15 cellular contexts compared by ENCODE assay signal in the genomic region with DNA sequence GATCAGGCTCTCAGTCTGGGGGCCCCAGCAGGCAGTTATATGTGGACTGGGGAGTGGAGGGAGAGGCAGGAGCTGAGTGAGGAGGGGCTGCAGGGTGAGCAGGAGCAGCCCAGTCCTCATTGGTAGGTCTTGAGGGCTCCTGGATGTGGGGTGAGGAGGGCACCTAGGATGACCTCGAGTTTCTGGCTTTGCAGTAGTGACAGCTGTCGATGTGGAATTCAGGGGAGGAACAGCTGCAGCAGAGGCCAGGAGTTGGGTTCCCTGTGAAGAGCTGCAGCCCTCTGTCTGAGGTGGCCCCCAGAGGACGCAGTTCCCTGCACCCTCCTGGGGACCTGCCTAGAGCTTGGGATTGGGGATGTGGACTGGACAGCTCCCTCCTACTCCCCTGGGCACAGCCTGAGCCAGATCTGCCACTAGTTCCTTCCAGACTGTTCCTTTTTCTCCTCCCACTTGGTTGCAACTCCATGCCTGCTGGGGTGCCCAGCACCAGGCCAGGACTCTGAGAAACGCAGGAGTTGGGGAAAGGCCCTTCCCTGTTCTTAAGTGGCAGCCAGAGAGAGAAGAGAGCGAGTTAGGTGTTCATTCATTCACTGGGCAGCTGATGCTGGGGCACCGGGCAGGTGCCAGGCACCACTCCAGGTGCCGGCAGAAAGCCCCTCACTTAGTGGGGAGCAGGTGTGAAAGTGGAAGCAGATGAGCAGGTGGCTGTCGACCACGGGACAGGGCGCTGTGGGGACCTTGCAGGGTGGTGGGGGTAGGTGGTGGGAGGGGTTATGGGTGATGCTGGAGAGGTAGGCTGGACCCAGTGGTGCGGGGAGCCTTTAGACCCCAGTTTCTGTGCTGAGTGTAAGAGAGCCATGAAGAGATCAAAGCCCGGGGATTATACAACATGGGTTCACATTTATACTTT. TPM values are rescaled to one million over a fixed set of nuclear protein-coding genes. Genes with fewer than 3 reads are reported as not detected.
DNase-seq lines count a peak whose midpoint lies in the region; ATAC-seq and TF ChIP-seq lines count a peak whose summit lies in the region.
"Had no signal": no experiment of that assay in that cellular context is flagged by ENCODE, and none has a peak within 500 bp of the region (broad histone marks: within the 10 kb centered on the region; RNA-seq: fewer than 3 reads in every experiment).

No MANE protein-coding gene starts in this region.

- ATAC-seq in WTC11 = no peak
- ATAC-seq: T-cell had no signal

- TF ChIP-seq EP300 in Ishikawa (IDR thresholded peaks at IDR 0.05; ENCODE audit: borderline replicate concordance) = no peak

- H3K4me1 Mint-ChIP-seq in WTC11 (0 out of 2 replicates have a peak, but pooled peaks cover under 1% of the 10 kb centered on the region), neural crest cell (peaks cover 12% of the 10 kb centered on the region), Calu3 (ENCODE audit: low read depth, unreplicated experiment) (no peaks in the 10 kb centered on the region)
- H3K4me1 Mint-ChIP-seq: T-cell had no signal

- H3K36me3 Mint-ChIP-seq in WTC11 (peaks cover under 1% of the 10 kb centered on the region; the same call in 1 of the 2 replicates), neural crest cell (ENCODE audit: low read depth) (no peaks in the 10 kb centered on the region), Calu3 (ENCODE audit: insufficient read depth, unreplicated experiment) (no peaks in the 10 kb centered on the region)
- H3K36me3 Mint-ChIP-seq: IgD-negative memory B cell, T-cell had no signal

- no peak overlapping the region for H3K4me3 Mint-ChIP-seq in WTC11
- H3K4me3 Mint-ChIP-seq in neural crest cell = no peak overlapping the region
- H3K4me3 Mint-ChIP-seq in Calu3 (ENCODE audit: low read depth, unreplicated experiment) = no peak overlapping the region
- H3K4me3 Mint-ChIP-seq: IgD-negative memory B cell, T-cell had no signal

- TF ChIP-seq CTCF in WTC11 (IDR thresholded peaks at IDR 0.05) = no peak
- no peak for TF ChIP-seq CTCF in neural crest cell (conservative IDR thresholded peaks at IDR 0.05)
- TF ChIP-seq CTCF in Calu3 (IDR thresholded peaks at IDR 0.05; ENCODE audit: unreplicated experiment) = no peak

- TF ChIP-seq RAD21 in Ishikawa (IDR thresholded peaks at IDR 0.05; ENCODE audit: low read depth) = no peak

- BruUV-seq in Calu3 (replicated peaks; lab: Mats Ljungman, UMichigan) = no TSS peak

- POLR2A ChIA-PET in WTC11 (lab: Charles Lee) = no interaction called here

- H3K27ac Mint-ChIP-seq in WTC11 = peak overlapping the region; percentile 69
- H3K27ac Mint-ChIP-seq in neural crest cell (ENCODE audit: unreplicated experiment) = peak overlapping the region; percentile 62
- no peak overlapping the region for H3K27ac Mint-ChIP-seq in Calu3 (ENCODE audit: unreplicated experiment)
- H3K27ac Mint-ChIP-seq: IgD-negative memory B cell, T-cell had no signal

- no peaks in the 10 kb centered on the region for H3K9me3 Mint-ChIP-seq in WTC11
- H3K9me3 Mint-ChIP-seq in neural crest cell = no peaks in the 10 kb centered on the region
- no peaks in the 10 kb centered on the region for H3K9me3 Mint-ChIP-seq in Calu3 (ENCODE audit: low read depth, unreplicated experiment)
- H3K9me3 Mint-ChIP-seq: IgD-negative memory B cell, T-cell had no signal

- DNase-seq in CD1c-positive myeloid dendritic cell (ENCODE audit: extremely low spot score) (peak; percentile 61), WTC11 (ENCODE audit: low spot score) (no peak), neural crest cell (ENCODE audit: low read depth, low spot score) (no peak), Calu3 (no peak), HCEC 1CT (no peak)
- DNase-seq in activated effector memory CD4-positive, alpha-beta T cell treated with anti-CD3 and anti-CD28 coated beads, Interleukin-2, amount 50 U/mL, for 16 hours = no peak
- DNase-seq: C1 segment of cervical spinal cord, COR-L47, NCI-H2171, PC-9, T-cell had no signal

- intact Hi-C loops in Calu3 (cut with micrococcal nuclease; ENCODE audit: unreplicated experiment) = no loop called here

- H3K27me3 Mint-ChIP-seq in WTC11 (ENCODE audit: low read depth) (no peaks in the 10 kb centered on the region), neural crest cell (ENCODE audit: low read depth) (no peaks in the 10 kb centered on the region), Calu3 (ENCODE audit: unreplicated experiment) (peaks cover 49% of the 10 kb centered on the region)
- H3K27me3 Mint-ChIP-seq: IgD-negative memory B cell, T-cell had no signal

- CTCF ChIA-PET in WTC11 (lab: Charles Lee) (interaction anchor here (3.3 kb wide), 1 partner anchor 84 kb away, joined by 16 read pairs; no protein-coding TSS in a partner anchor), Calu3 (lab: Charles Lee) (no interaction called here)

TF ChIP-seq in Ishikawa, 13 proteins besides CTCF, POLR2A, EP300 and RAD21:
- no peak for TF ChIP-seq YY1 (IDR thresholded peaks at IDR 0.05; ENCODE audit: low read depth)
- TF ChIP-seq, protein P1, sequence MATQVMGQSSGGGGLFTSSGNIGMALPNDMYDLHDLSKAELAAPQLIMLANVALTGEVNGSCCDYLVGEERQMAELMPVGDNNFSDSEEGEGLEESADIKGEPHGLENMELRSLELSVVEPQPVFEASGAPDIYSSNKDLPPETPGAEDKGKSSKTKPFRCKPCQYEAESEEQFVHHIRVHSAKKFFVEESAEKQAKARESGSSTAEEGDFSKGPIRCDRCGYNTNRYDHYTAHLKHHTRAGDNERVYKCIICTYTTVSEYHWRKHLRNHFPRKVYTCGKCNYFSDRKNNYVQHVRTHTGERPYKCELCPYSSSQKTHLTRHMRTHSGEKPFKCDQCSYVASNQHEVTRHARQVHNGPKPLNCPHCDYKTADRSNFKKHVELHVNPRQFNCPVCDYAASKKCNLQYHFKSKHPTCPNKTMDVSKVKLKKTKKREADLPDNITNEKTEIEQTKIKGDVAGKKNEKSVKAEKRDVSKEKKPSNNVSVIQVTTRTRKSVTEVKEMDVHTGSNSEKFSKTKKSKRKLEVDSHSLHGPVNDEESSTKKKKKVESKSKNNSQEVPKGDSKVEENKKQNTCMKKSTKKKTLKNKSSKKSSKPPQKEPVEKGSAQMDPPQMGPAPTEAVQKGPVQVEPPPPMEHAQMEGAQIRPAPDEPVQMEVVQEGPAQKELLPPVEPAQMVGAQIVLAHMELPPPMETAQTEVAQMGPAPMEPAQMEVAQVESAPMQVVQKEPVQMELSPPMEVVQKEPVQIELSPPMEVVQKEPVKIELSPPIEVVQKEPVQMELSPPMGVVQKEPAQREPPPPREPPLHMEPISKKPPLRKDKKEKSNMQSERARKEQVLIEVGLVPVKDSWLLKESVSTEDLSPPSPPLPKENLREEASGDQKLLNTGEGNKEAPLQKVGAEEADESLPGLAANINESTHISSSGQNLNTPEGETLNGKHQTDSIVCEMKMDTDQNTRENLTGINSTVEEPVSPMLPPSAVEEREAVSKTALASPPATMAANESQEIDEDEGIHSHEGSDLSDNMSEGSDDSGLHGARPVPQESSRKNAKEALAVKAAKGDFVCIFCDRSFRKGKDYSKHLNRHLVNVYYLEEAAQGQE (IDR thresholded peaks at IDR 0.05; ENCODE audit: low read depth) = 0 out of 2 replicates have a peak, but pooled peaks have one; percentile 17

TF ChIP-seq in WTC11, 78 proteins besides CTCF, POLR2A, EP300 and RAD21 (continues in another document):
- TF ChIP-seq, protein P2, sequence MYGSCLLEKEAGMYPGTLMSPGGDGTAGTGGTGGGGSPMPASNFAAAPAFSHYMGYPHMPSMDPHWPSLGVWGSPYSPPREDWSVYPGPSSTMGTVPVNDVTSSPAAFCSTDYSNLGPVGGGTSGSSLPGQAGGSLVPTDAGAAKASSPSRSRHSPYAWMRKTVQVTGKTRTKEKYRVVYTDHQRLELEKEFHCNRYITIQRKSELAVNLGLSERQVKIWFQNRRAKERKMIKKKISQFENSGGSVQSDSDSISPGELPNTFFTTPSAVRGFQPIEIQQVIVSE (CRISPR knock-in tag; IDR thresholded peaks at IDR 0.05; ENCODE audit: borderline replicate concordance) = no peak
- TF ChIP-seq NR3C1 (CRISPR knock-in tag; conservative IDR thresholded peaks at IDR 0.05; ENCODE audit: low read depth) = no peak
- TF ChIP-seq ESRRA (CRISPR knock-in tag; IDR thresholded peaks at IDR 0.05; ENCODE audit: borderline replicate concordance) = no peak
- TF ChIP-seq, protein P3, sequence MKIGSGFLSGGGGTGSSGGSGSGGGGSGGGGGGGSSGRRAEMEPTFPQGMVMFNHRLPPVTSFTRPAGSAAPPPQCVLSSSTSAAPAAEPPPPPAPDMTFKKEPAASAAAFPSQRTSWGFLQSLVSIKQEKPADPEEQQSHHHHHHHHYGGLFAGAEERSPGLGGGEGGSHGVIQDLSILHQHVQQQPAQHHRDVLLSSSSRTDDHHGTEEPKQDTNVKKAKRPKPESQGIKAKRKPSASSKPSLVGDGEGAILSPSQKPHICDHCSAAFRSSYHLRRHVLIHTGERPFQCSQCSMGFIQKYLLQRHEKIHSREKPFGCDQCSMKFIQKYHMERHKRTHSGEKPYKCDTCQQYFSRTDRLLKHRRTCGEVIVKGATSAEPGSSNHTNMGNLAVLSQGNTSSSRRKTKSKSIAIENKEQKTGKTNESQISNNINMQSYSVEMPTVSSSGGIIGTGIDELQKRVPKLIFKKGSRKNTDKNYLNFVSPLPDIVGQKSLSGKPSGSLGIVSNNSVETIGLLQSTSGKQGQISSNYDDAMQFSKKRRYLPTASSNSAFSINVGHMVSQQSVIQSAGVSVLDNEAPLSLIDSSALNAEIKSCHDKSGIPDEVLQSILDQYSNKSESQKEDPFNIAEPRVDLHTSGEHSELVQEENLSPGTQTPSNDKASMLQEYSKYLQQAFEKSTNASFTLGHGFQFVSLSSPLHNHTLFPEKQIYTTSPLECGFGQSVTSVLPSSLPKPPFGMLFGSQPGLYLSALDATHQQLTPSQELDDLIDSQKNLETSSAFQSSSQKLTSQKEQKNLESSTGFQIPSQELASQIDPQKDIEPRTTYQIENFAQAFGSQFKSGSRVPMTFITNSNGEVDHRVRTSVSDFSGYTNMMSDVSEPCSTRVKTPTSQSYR (CRISPR knock-in tag; IDR thresholded peaks at IDR 0.05) = no peak
- no peak for TF ChIP-seq TEAD4 (CRISPR knock-in tag; IDR thresholded peaks at IDR 0.05)
- TF ChIP-seq GTF2I (CRISPR knock-in tag; conservative IDR thresholded peaks at IDR 0.05) = no peak
- TF ChIP-seq CBFB (CRISPR knock-in tag; IDR thresholded peaks at IDR 0.05; ENCODE audit: low read depth) = no peak
- TF ChIP-seq, protein P4, sequence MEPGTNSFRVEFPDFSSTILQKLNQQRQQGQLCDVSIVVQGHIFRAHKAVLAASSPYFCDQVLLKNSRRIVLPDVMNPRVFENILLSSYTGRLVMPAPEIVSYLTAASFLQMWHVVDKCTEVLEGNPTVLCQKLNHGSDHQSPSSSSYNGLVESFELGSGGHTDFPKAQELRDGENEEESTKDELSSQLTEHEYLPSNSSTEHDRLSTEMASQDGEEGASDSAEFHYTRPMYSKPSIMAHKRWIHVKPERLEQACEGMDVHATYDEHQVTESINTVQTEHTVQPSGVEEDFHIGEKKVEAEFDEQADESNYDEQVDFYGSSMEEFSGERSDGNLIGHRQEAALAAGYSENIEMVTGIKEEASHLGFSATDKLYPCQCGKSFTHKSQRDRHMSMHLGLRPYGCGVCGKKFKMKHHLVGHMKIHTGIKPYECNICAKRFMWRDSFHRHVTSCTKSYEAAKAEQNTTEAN (CRISPR knock-in tag; IDR thresholded peaks at IDR 0.05) = no peak

RNA-seq across cellular contexts. Expression of a gene that starts 57.9 kb away (rescaled TPM):
- total RNA-seq in WTC11 (2021) (0.11 to 0.18 TPM (median 0.16 TPM) in 3 replicates), neural crest cell (not detected in 2 replicates), Calu3 (2022) (not detected in 2 replicates)
- total RNA-seq: HT-29, NCI-H460, PC-9 had no signal
